In the genomic region with DNA sequence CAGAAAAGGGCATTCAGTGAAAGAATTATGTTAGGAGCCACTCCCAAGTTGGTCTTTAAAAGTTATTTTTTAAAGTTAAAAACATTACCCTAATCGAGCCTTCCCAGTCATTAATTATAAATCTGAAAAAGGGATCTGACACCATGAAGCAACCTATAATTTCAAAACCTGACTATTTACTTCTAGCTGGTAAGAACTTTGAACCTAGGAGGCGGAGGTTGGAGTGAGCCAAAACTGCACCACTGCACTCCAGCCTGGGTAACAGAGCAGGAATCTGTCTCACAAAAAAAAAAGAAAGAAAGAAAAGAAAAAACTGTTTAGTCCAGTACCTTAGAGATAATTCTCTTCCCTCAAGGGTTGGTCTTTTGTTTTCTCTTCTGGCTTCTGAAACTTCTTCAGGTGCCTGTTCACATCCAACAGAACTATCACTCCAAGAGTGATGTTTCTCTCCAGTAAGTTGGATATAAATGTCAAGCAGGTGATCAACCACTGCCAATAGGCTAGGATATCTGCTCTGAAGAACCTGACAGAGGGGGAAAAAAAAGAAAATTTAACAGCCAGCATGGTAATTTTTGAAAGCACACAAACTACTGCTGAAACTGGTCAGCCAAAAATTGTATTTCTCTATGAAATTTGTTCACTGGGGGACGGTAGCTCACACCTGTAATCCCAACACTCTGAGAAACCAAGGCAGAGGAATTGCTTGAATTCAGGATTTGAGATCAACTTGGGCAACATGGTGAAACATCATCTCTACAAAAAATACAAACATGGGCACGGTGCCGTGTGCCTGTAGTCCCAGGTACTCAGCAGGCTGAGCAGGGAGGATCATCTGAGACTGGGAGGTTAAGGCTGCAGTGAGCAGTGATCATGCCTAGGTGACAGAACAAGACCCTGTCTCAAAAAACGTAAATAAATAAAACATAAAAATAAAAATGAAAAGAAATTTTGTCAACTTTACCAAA, we compare ENCODE assay signal across 1 cellular context.
A peak's percentile ranks its signal among the peaks of the same experiment; 100 is the strongest.
TF ChIP-seq lines count a peak whose summit lies in the region.

No MANE protein-coding gene starts in this region.

TF ChIP-seq in liver, 16 proteins besides CTCF, POLR2A, EP300 and RAD21 (continued from another document):
- TF ChIP-seq, protein P1, sequence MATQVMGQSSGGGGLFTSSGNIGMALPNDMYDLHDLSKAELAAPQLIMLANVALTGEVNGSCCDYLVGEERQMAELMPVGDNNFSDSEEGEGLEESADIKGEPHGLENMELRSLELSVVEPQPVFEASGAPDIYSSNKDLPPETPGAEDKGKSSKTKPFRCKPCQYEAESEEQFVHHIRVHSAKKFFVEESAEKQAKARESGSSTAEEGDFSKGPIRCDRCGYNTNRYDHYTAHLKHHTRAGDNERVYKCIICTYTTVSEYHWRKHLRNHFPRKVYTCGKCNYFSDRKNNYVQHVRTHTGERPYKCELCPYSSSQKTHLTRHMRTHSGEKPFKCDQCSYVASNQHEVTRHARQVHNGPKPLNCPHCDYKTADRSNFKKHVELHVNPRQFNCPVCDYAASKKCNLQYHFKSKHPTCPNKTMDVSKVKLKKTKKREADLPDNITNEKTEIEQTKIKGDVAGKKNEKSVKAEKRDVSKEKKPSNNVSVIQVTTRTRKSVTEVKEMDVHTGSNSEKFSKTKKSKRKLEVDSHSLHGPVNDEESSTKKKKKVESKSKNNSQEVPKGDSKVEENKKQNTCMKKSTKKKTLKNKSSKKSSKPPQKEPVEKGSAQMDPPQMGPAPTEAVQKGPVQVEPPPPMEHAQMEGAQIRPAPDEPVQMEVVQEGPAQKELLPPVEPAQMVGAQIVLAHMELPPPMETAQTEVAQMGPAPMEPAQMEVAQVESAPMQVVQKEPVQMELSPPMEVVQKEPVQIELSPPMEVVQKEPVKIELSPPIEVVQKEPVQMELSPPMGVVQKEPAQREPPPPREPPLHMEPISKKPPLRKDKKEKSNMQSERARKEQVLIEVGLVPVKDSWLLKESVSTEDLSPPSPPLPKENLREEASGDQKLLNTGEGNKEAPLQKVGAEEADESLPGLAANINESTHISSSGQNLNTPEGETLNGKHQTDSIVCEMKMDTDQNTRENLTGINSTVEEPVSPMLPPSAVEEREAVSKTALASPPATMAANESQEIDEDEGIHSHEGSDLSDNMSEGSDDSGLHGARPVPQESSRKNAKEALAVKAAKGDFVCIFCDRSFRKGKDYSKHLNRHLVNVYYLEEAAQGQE (IDR thresholded peaks at IDR 0.05), result peak; percentile 64
- TF ChIP-seq EGR1 (IDR thresholded peaks at IDR 0.05; ENCODE audit: low read depth in 2 of 2) (no peak), GABPA (IDR thresholded peaks at IDR 0.05 in 1 of 2, conservative IDR thresholded peaks at IDR 0.05 in 1 of 2) (no peak), HNF4G (IDR thresholded peaks at IDR 0.05) (peak; percentile 57), JUND (IDR thresholded peaks at IDR 0.05) (peak; percentile 14 to 56), FOXA2 (IDR thresholded peaks at IDR 0.05) (no peak), FOXA1 (IDR thresholded peaks at IDR 0.05) (no peak), NR2F2 (IDR thresholded peaks at IDR 0.05) (no peak), RXRA (IDR thresholded peaks at IDR 0.05) (peak in 1 of 2 donors; percentile 54), SP1 (IDR thresholded peaks at IDR 0.05) (peak; percentile 96), ZBTB33 (IDR thresholded peaks at IDR 0.05) (peak; percentile 57)
- TF ChIP-seq, protein P2, sequence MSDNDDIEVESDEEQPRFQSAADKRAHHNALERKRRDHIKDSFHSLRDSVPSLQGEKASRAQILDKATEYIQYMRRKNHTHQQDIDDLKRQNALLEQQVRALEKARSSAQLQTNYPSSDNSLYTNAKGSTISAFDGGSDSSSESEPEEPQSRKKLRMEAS (IDR thresholded peaks at IDR 0.05), result no peak
- TF ChIP-seq, protein P3, sequence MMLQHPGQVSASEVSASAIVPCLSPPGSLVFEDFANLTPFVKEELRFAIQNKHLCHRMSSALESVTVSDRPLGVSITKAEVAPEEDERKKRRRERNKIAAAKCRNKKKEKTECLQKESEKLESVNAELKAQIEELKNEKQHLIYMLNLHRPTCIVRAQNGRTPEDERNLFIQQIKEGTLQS (IDR thresholded peaks at IDR 0.05), result no peak
